ENCODE assay signal across 1 cellular context in the genomic region with DNA sequence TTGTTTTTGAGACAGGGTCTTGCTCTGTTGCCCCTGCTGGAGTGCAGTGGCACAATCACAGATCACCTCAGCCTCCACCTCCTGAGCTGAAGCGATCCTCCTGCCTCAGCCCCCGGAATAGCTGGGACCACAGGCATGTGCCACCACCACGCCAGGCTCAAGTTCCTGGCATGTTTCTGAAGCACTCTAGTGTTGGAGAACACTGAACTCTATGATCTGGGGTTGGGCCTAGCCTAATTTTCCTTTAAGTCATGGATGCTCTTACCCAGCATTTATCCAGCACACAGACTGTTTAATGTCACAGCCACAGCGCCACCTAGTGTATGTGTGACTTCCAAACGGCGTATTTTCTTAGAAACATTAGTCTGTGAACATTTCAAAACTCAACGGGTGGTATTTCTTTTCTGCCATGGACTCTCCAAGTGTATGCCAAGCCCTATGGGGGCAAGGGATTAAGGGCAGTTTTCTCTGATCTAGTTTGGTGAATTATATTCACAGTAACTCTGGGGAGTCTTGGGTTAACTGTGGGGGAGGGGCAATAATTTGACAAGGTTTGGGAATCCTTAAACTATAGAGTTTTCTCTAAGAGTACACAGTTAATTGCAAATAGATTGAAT.
TF ChIP-seq lines count a peak whose summit lies in the region.

No MANE protein-coding gene starts in this region.

TF ChIP-seq in HepG2, 621 proteins besides CTCF, POLR2A, EP300 and RAD21 (continued from another document):
- TF ChIP-seq HMG20B (CRISPR knock-in tag; conservative IDR thresholded peaks at IDR 0.05) (no peak), MZF1 (CRISPR knock-in tag; IDR thresholded peaks at IDR 0.05; ENCODE audit: borderline replicate concordance) (no peak), SAP130 (CRISPR knock-in tag; IDR thresholded peaks at IDR 0.05; ENCODE audit: low read depth) (peak; percentile 22; the same call in 1 of the 2 replicates)
- TF ChIP-seq, protein P1, sequence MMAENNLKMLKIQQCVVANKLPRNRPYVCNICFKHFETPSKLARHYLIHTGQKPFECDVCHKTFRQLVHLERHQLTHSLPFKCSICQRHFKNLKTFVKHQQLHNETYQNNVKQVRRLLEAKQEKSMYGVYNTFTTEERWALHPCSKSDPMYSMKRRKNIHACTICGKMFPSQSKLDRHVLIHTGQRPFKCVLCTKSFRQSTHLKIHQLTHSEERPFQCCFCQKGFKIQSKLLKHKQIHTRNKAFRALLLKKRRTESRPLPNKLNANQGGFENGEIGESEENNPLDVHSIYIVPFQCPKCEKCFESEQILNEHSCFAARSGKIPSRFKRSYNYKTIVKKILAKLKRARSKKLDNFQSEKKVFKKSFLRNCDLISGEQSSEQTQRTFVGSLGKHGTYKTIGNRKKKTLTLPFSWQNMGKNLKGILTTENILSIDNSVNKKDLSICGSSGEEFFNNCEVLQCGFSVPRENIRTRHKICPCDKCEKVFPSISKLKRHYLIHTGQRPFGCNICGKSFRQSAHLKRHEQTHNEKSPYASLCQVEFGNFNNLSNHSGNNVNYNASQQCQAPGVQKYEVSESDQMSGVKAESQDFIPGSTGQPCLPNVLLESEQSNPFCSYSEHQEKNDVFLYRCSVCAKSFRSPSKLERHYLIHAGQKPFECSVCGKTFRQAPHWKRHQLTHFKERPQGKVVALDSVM (CRISPR knock-in tag; IDR thresholded peaks at IDR 0.05), result peak; percentile 83
